ENCODE assay signal across 22 cellular contexts in genomic region chr2:143968360-143968759, GRCh38.
"Had no signal": no experiment of that assay in that cellular context is flagged by ENCODE, and none has a peak within 500 bp of the region (broad histone marks: within the 10 kb centered on the region; RNA-seq: fewer than 3 reads in every experiment).

No MANE protein-coding gene starts in this region.

- DNase-seq: cortex of kidney; dorsolateral prefrontal cortex; effector CD8-positive, alpha-beta T cell; foreskin melanocyte; head of caudate nucleus; left colon; left ventricle myocardium superior; mesenchymal stem cell; naive thymus-derived CD4-positive, alpha-beta T cell; nephron progenitor cell; ovary; sigmoid colon; stimulated activated CD4-positive, alpha-beta T cell treated with anti-CD3 and anti-CD28 coated beads, Interleukin-2, amount 100 ng/mL, for 24 hours; stimulated activated CD4-positive, alpha-beta T cell treated with anti-CD3 and anti-CD28 coated beads, Interleukin-4, amount 100 ng/mL, for 4 hours; stimulated activated naive CD4-positive, alpha-beta T cell; tibial artery; upper lobe of right lung had no signal

- H3K36me3 ChIP-seq: ovary, right atrium auricular region, sigmoid colon, upper lobe of right lung, vagina had no signal

- H3K4me1 Mint-ChIP-seq: nephron progenitor cell had no signal

- H3K9me3 Mint-ChIP-seq: naive thymus-derived CD4-positive, alpha-beta T cell; nephron progenitor cell had no signal

- H3K4me2 ChIP-seq: hepatocyte had no signal

- H3K4me1 ChIP-seq: right atrium auricular region, sigmoid colon, tibial artery, upper lobe of right lung, vagina had no signal

- H3K27me3 ChIP-seq: dorsolateral prefrontal cortex, hepatocyte, ovary, right atrium auricular region, sigmoid colon, tibial artery, upper lobe of right lung, vagina had no signal

- H3K4me3 Mint-ChIP-seq: naive thymus-derived CD4-positive, alpha-beta T cell; nephron progenitor cell had no signal

- H3K27ac Mint-ChIP-seq: naive thymus-derived CD4-positive, alpha-beta T cell; nephron progenitor cell had no signal

- H3K79me2 ChIP-seq: hepatocyte had no signal

- H3K4me3 ChIP-seq: dorsolateral prefrontal cortex, hepatocyte, lung, ovary, right atrium auricular region, sigmoid colon, skin epidermis, tibial artery, upper lobe of right lung, vagina had no signal

- H3K27ac ChIP-seq: dorsolateral prefrontal cortex, hepatocyte, ovary, right atrium auricular region, sigmoid colon, skin epidermis, tibial artery, upper lobe of right lung, vagina had no signal

- H3K27me3 Mint-ChIP-seq: naive thymus-derived CD4-positive, alpha-beta T cell had no signal

- ATAC-seq: left colon; left ventricle myocardium superior; naive thymus-derived CD4-positive, alpha-beta T cell; upper lobe of right lung had no signal
